In genomic region chr4:184342167-184342856, GRCh38 we compare ENCODE assay signal across 15 cellular contexts.
DNase-seq lines count a peak whose midpoint lies in the region; ATAC-seq, FAIRE-seq and TF ChIP-seq lines count a peak whose summit lies in the region.
"Had no signal": no experiment of that assay in that cellular context is flagged by ENCODE, and none has a peak within 500 bp of the region (broad histone marks: within the 10 kb centered on the region; RNA-seq: fewer than 3 reads in every experiment).

No MANE protein-coding gene starts in this region.

- H3K9me3 Mint-ChIP-seq in activated B cell treated with CpG ODN at 0.5 μM for 24 hours (no peaks in the 10 kb centered on the region), osteocyte (ENCODE audit: unreplicated experiment) (peaks cover under 1% of the 10 kb centered on the region)

- TF ChIP-seq CTCF in activated B cell treated with CpG ODN at 0.5 μM for 24 hours (IDR thresholded peaks at IDR 0.05), result no peak
- no peak for TF ChIP-seq CTCF in esophagus squamous epithelium (IDR thresholded peaks at IDR 0.05)
- TF ChIP-seq CTCF in osteocyte (IDR thresholded peaks at IDR 0.05), result no peak

- intact Hi-C loops in activated B cell treated with CpG ODN at 0.5 μM for 24 hours (cut with micrococcal nuclease) (loop anchor here (2.0 to 10.0 kb wide), 2 partner anchors 16 to 838 kb away; partner anchors contain the start of gene ING2), esophagus squamous epithelium (cut with DNase I) (no loop called here)

- H3K27ac ChIP-seq in esophagus squamous epithelium, result peak overlapping the region in 3 of 4 donors; percentile 74 to 91 (median 85)
- H3K27ac ChIP-seq: SJSA1 had no signal

- H3K4me1 Mint-ChIP-seq in activated B cell treated with CpG ODN at 0.5 μM for 24 hours (peaks cover 60% of the 10 kb centered on the region), osteocyte (ENCODE audit: unreplicated experiment) (peaks cover 12% of the 10 kb centered on the region)

- H3K9me3 ChIP-seq in esophagus squamous epithelium, result peaks cover 0 to 10% (median 0%) of the 10 kb centered on the region in 3 donors
- H3K9me3 ChIP-seq: SJSA1 had no signal

- peaks cover 22 to 61% (median 30%) of the 10 kb centered on the region in 3 donors for H3K4me1 ChIP-seq in esophagus squamous epithelium

- H3K4me3 ChIP-seq in esophagus squamous epithelium, result no peak overlapping the region
- H3K4me3 ChIP-seq: SJSA1 had no signal

- H3K4me3 Mint-ChIP-seq in activated B cell treated with CpG ODN at 0.5 μM for 24 hours (peak overlapping the region; percentile 6), osteocyte (ENCODE audit: unreplicated experiment) (peak overlapping the region; percentile 22)

- no peaks in the 10 kb centered on the region for H3K27me3 ChIP-seq in esophagus squamous epithelium
- H3K27me3 ChIP-seq: SJSA1 had no signal

- peak overlapping the region; percentile 38 for H3K27ac Mint-ChIP-seq in activated B cell treated with CpG ODN at 0.5 μM for 24 hours
- no peak overlapping the region for H3K27ac Mint-ChIP-seq in osteocyte (ENCODE audit: unreplicated experiment)
- H3K27ac Mint-ChIP-seq: activated naive CD4-positive, alpha-beta T cell treated with anti-CD3 and anti-CD28 coated beads for 36 hours had no signal

- CTCF ChIA-PET in activated B cell treated with CpG ODN at 0.5 μM for 24 hours (lab: Charles Lee), result interaction anchor here (3.9 kb wide), 1 partner anchor 78 kb away, joined by 12 read pairs; no protein-coding TSS in a partner anchor

- H3K36me3 Mint-ChIP-seq in activated B cell treated with CpG ODN at 0.5 μM for 24 hours (ENCODE audit: low read depth) (peaks cover 2% of the 10 kb centered on the region), osteocyte (ENCODE audit: unreplicated experiment) (no peaks in the 10 kb centered on the region)

- H3K36me3 ChIP-seq in esophagus squamous epithelium, result no peaks in the 10 kb centered on the region
- H3K36me3 ChIP-seq: SJSA1 had no signal

- TF ChIP-seq POLR2A in GM12891 (IDR thresholded peaks at IDR 0.05; ENCODE audit: low read depth, low read length) (no peak), esophagus squamous epithelium (IDR thresholded peaks at IDR 0.05) (no peak)

- ATAC-seq in activated B cell treated with CpG ODN at 0.5 μM for 24 hours (ENCODE audit: low read depth) (no peak), GM18909 (IDR thresholded peaks at IDR 0.05; ENCODE audit: poor library complexity, unreplicated experiment) (no peak), HG02970 (IDR thresholded peaks at IDR 0.05; ENCODE audit: low FRiP score, unreplicated experiment) (no peak)
- ATAC-seq: left ventricle myocardium superior had no signal

- POLR2A ChIA-PET in activated B cell treated with CpG ODN at 0.5 μM for 24 hours (lab: Charles Lee), result interaction anchor here (0.7 to 8.5 kb wide), 7 partner anchors 13 to 139 kb away, joined by 3 to 57 read pairs (median 4); no protein-coding TSS in a partner anchor

- DNase-seq in GM12891 (ENCODE audit: insufficient read length, low spot score) (no peak), activated B cell treated with CpG ODN at 0.5 μM for 24 hours (no peak), esophagus squamous epithelium (lab: John Stamatoyannopoulos, UW) (no peak), osteocyte (ENCODE audit: extremely low spot score, unreplicated experiment) (no peak), NCI-H526 (lab: John Stamatoyannopoulos, UW) (no peak), Kasumi-1 (lab: John Stamatoyannopoulos, UW) (no peak)
- DNase-seq: activated CD4-positive, CD25-positive, alpha-beta regulatory T cell treated with anti-CD3 and anti-CD28 coated beads, Interleukin-2, amount 50 U/mL, for 72 hours; activated naive CD4-positive, alpha-beta T cell treated with anti-CD3 and anti-CD28 coated beads for 36 hours; left ventricle myocardium superior; NCI-H1417; NCI-H69; T-helper 9 cell had no signal

- WGBS in esophagus squamous epithelium, 2 donors, result 73 to 87% methylated on average over 5 to 6 of the region's 6 CpGs

- H3K27me3 Mint-ChIP-seq in activated B cell treated with CpG ODN at 0.5 μM for 24 hours, result no peaks in the 10 kb centered on the region
- H3K27me3 Mint-ChIP-seq in osteocyte (ENCODE audit: unreplicated experiment), result no peaks in the 10 kb centered on the region

- peak; percentile 47 for FAIRE-seq in GM12891 (lab: Jason Lieb, UNC)

TF ChIP-seq in GM12891, 5 proteins besides CTCF, POLR2A, EP300 and RAD21:
- TF ChIP-seq PAX5 (IDR thresholded peaks at IDR 0.05; ENCODE audit: insufficient read depth, low read length, severe bottlenecking) (no peak), POU2F2 (IDR thresholded peaks at IDR 0.05; ENCODE audit: low read depth, low read length) (no peak), TAF1 (IDR thresholded peaks at IDR 0.05; ENCODE audit: low read depth, low read length) (no peak), POLR2AphosphoS5 (IDR thresholded peaks at IDR 0.05; ENCODE audit: low read depth, low read length) (no peak), SPI1 (IDR thresholded peaks at IDR 0.05; ENCODE audit: low read depth, low read length) (no peak)
